ENCODE assay signal across 1 cellular context in genomic region chr7:77800158-77800557, GRCh38.
TF ChIP-seq lines count a peak whose summit lies in the region.

No MANE protein-coding gene starts in this region.

TF ChIP-seq in HEK293, 187 proteins besides CTCF, POLR2A, EP300 and RAD21 (continued from another document):
- no peak for TF ChIP-seq ZNF501 (tag by site-specific recombination; IDR thresholded peaks at IDR 0.05)
